ENCODE assay signal across 19 cellular contexts in the genomic region with DNA sequence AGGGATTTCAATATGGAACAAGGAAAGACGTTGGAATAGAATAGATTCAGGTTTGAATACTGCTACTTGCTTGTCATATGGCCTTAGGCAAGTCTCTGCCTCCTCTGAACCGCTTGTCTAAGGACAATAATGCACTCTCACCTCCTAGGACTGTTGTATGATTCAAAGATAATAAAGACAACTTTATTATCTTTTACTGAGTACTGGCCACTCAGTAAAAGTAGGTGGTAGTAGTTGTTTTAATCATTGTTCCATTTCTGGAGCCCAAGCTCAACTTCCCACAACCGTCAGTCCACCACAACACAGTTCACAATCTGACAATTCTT.
A peak's percentile ranks its signal among the peaks of the same experiment; 100 is the strongest.
DNase-seq lines count a peak whose midpoint lies in the region; ATAC-seq and TF ChIP-seq lines count a peak whose summit lies in the region.
"Had no signal": no experiment of that assay in that cellular context is flagged by ENCODE, and none has a peak within 500 bp of the region (broad histone marks: within the 10 kb centered on the region; RNA-seq: fewer than 3 reads in every experiment).

No MANE protein-coding gene starts in this region.

- BruUV-seq in Panc1 (replicated peaks; lab: Mats Ljungman, UMichigan) = no TSS peak

- H3K36me3 ChIP-seq in Panc1 (ENCODE audit: control insufficient read depth, insufficient read depth, low read length) (no peaks in the 10 kb centered on the region), mucosa of descending colon (ENCODE audit: low read depth) (no peaks in the 10 kb centered on the region)
- H3K36me3 ChIP-seq: BE2C, BLaER1 had no signal

- H3K4me3 ChIP-seq in Panc1 (ENCODE audit: low read depth in 2 of 2, low read length in 2 of 2) (no peak overlapping the region), mucosa of descending colon (no peak overlapping the region)
- H3K4me3 ChIP-seq: BLaER1 had no signal

- in situ Hi-C loops in Panc1 (cut with HindIII; ENCODE audit: low pct_unique_long_range_greater_than_20kb, low sequenced_read_pairs) = no loop called here
- in situ Hi-C loops in G401 (cut with HindIII; ENCODE audit: low sequenced_read_pairs) = no loop called here

- CTCF ChIA-PET in Panc1 (lab: Charles Lee) = no interaction called here

- intact Hi-C loops in Panc1 (cut with micrococcal nuclease; ENCODE audit: unreplicated experiment) (no loop called here), mucosa of descending colon (cut with DNase I, micrococcal nuclease) (no loop called here)

- no peaks in the 10 kb centered on the region for H3K27me3 ChIP-seq in Panc1 (ENCODE audit: control insufficient read depth, insufficient read depth, low read length)
- H3K27me3 ChIP-seq: BE2C, BLaER1 had no signal

- POLR2A ChIA-PET in Panc1 (lab: Charles Lee) = no interaction called here

- H3K27ac ChIP-seq in Panc1 (ENCODE audit: low read length) = no peak overlapping the region; the same call in 1 of the 2 replicates
- H3K27ac ChIP-seq: BLaER1 had no signal

- no peak for DNase-seq in Panc1 (ENCODE audit: low read depth, low spot score)
- no peak for DNase-seq in mucosa of descending colon
- no peak for DNase-seq in cortex of kidney (lab: John Stamatoyannopoulos, UW)
- no peak for DNase-seq in G401 (ENCODE audit: low spot score)
- no peak for DNase-seq in midbrain (lab: John Stamatoyannopoulos, UW)
- DNase-seq: 8988T; ACHN; BE2C; C1 segment of cervical spinal cord; CD4-positive, alpha-beta memory T cell; CD4-positive, CD25-positive, alpha-beta regulatory T cell; CD8-positive, alpha-beta memory T cell; COR-L47; DMS 273 treated with DMSO at 0.1 percent for 48 hours; DMS153; DND-41; EL; GF-D8 had no signal

- TF ChIP-seq CTCF in Panc1 (IDR thresholded peaks at IDR 0.05) (no peak), mucosa of descending colon (IDR thresholded peaks at IDR 0.05) (no peak)

- no peaks in the 10 kb centered on the region; the same call in 1 of the 2 replicates for H3K9me3 ChIP-seq in Panc1 (ENCODE audit: control insufficient read depth, insufficient read depth, low read depth, low read length)
- no peaks in the 10 kb centered on the region for H3K9me3 ChIP-seq in mucosa of descending colon
- H3K9me3 ChIP-seq: BE2C had no signal

- ATAC-seq in Panc1 = peak; percentile 46
- ATAC-seq in mucosa of descending colon = peak; percentile 64

- H3K4me1 ChIP-seq in Panc1 (ENCODE audit: control insufficient read depth, insufficient read depth, low read length) (no peaks in the 10 kb centered on the region), mucosa of descending colon (ENCODE audit: low read depth) (no peaks in the 10 kb centered on the region)
- H3K4me1 ChIP-seq: BE2C, BLaER1 had no signal
